23 cellular contexts compared by ENCODE assay signal in the genomic region with DNA sequence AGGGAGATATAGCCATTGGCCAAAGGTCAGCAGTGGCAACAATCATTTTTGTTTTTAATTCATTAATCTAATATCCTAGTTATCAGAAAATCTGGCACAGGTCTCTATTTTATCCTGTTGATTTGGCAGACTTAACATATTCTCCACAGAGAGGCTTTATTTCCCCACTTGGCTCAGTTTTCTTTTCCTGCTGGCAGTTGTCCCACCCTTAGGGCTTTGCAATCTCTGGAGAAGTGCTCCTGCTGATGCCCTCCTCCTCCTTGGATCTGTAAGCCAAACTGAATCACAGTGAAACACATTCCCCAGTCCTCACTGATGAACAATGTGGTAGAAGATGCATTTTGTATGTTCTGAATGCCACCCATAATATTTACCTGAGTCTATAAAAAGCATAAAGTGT.
DNase-seq lines count a peak whose midpoint lies in the region; ATAC-seq, FAIRE-seq and TF ChIP-seq lines count a peak whose summit lies in the region.
"Had no signal": no experiment of that assay in that cellular context is flagged by ENCODE, and none has a peak within 500 bp of the region (broad histone marks: within the 10 kb centered on the region; RNA-seq: fewer than 3 reads in every experiment).

No MANE protein-coding gene starts in this region.

- H3K36me3 ChIP-seq in DND-41 (ENCODE audit: insufficient read depth, low read length) = peaks cover 4% of the 10 kb centered on the region; the same call in 1 of the 2 replicates
- no peaks in the 10 kb centered on the region for H3K36me3 ChIP-seq in SJCRH30

- no peaks in the 10 kb centered on the region for H3K79me2 ChIP-seq in DND-41 (ENCODE audit: insufficient read depth, low read length)
- no peaks in the 10 kb centered on the region for H3K79me2 ChIP-seq in H9 (ENCODE audit: insufficient read depth, low read length)

- no peak overlapping the region for H2BK5ac ChIP-seq in H9 (ENCODE audit: insufficient read length, low read length)

- H4K5ac ChIP-seq in H9 (ENCODE audit: insufficient read length, low read depth, low read length) = no peak overlapping the region

- peaks cover 13% of the 10 kb centered on the region for H3K9me3 ChIP-seq in DND-41 (ENCODE audit: insufficient read depth, low read length, severe bottlenecking)
- H3K9me3 ChIP-seq in SJCRH30 (replicated peaks) = no peaks in the 10 kb centered on the region
- H3K9me3 ChIP-seq in H9 (ENCODE audit: control insufficient read depth, low read depth, low read length) = peaks cover 9% of the 10 kb centered on the region
- H3K9me3 ChIP-seq: SK-N-SH had no signal

- H3K4me2 ChIP-seq in DND-41 (ENCODE audit: insufficient read depth, low read length) = no peak overlapping the region
- H3K4me2 ChIP-seq in H9 (ENCODE audit: insufficient read depth, insufficient read length, low read length) = no peak overlapping the region
- H3K4me2 ChIP-seq: GM23338, SK-N-SH had no signal

- H3K9ac ChIP-seq in DND-41 (ENCODE audit: low read depth, low read length) (no peak overlapping the region), H9 (ENCODE audit: extremely low read depth, insufficient read length, low read length) (no peak overlapping the region)
- H3K9ac ChIP-seq: SK-N-SH had no signal

- no peak for DNase-seq in DND-41
- DNase-seq in cerebellum (ENCODE audit: low spot score) = peak; percentile 71
- peak; percentile 33 for DNase-seq in myocyte (ENCODE audit: low read depth)
- DNase-seq in SJCRH30 = no peak
- no peak for DNase-seq in frontal cortex (ENCODE audit: low spot score in 2 of 2)
- no peak for DNase-seq in H9
- DNase-seq: ACHN, AML-193, DMS 273 treated with DMSO at 0.1 percent for 48 hours, GF-D8, NCI-H1092 treated with DMSO at 0.1 percent for 48 hours, NCI-H146, NCI-H2081, NCI-H510A treated with DMSO at 0.1 percent for 48 hours, NCI-H774, OCI-M1, SHP77, SK-N-SH had no signal

- H3T11ph ChIP-seq in H9 (ENCODE audit: low read length) = no peak overlapping the region

- H3K27ac ChIP-seq in DND-41 (ENCODE audit: low read length) = no peak overlapping the region
- peak overlapping the region; percentile 49 for H3K27ac ChIP-seq in VCaP
- H3K27ac ChIP-seq in SJCRH30 = no peak overlapping the region
- no peak overlapping the region for H3K27ac ChIP-seq in H9 (ENCODE audit: insufficient read length, low read depth, low read length)

- no peak for FAIRE-seq in frontal cortex (lab: Jason Lieb, UNC)

- H2AFZ ChIP-seq in DND-41 (ENCODE audit: low read depth, low read length) (0 out of 2 replicates have a peak overlapping the region, but pooled peaks have one; percentile 42), H9 (ENCODE audit: low read length) (no peak overlapping the region)
- H2AFZ ChIP-seq: GM23338 had no signal

- no peak overlapping the region for H4K8ac ChIP-seq in H9 (replicated peaks; ENCODE audit: insufficient read length, low read depth, low read length)

- H3K4me3 Mint-ChIP-seq in H9 = no peak overlapping the region
- H3K4me3 Mint-ChIP-seq: CD14-positive monocyte, GM23338 had no signal

- H3K4me1 ChIP-seq in DND-41 (ENCODE audit: insufficient read depth, low read length) (no peaks in the 10 kb centered on the region), SJCRH30 (no peaks in the 10 kb centered on the region), H9 (ENCODE audit: insufficient read depth, low read length) (no peaks in the 10 kb centered on the region)

- H2BK20ac ChIP-seq in H9 (ENCODE audit: low read depth, low read length, poor library complexity, severe bottlenecking) = no peak overlapping the region

- no peak overlapping the region for H3K23ac ChIP-seq in H9 (ENCODE audit: insufficient read length, low read depth, low read length)

- no peak overlapping the region for H3K18ac ChIP-seq in H9 (ENCODE audit: insufficient read length, low read depth, low read length)

- H3K36me3 Mint-ChIP-seq in H9 (ENCODE audit: insufficient read depth in 1 of 3, low read depth in 3 of 3) = peaks cover 20 to 29% (median 26%) of the 10 kb centered on the region in 3 experiments
- H3K36me3 Mint-ChIP-seq: CD14-positive monocyte had no signal

- no peak for TF ChIP-seq CTCF in DND-41 (IDR thresholded peaks at IDR 0.05; ENCODE audit: borderline replicate concordance, extremely low read depth, low read length, poor library complexity, severe bottlenecking)
- TF ChIP-seq CTCF in VCaP (conservative IDR thresholded peaks at IDR 0.05) = no peak
- TF ChIP-seq CTCF in H9 (conservative IDR thresholded peaks at IDR 0.05) = no peak

- no peak overlapping the region for H2BK15ac ChIP-seq in H9 (ENCODE audit: low read depth, low read length)

- H3K9me3 Mint-ChIP-seq in H9 = peaks cover 22 to 25% of the 10 kb centered on the region in 2 experiments

- H3K79me1 ChIP-seq in H9 (ENCODE audit: insufficient read depth, low read depth, low read length, poor library complexity, severe bottlenecking) = no peaks in the 10 kb centered on the region

- no peak overlapping the region for H2BK120ac ChIP-seq in H9 (ENCODE audit: low read depth, low read length, poor library complexity, severe bottlenecking)

- H2BK12ac ChIP-seq in H9 (ENCODE audit: insufficient read length, low read depth, low read length) = no peak overlapping the region

- H3K27ac Mint-ChIP-seq in H9 = no peak overlapping the region; a peak in 1 of 7 replicates
- H3K27ac Mint-ChIP-seq: CD14-positive monocyte, GM23338 had no signal

- H3K27me3 Mint-ChIP-seq in H9 (ENCODE audit: low read depth) = no peaks in the 10 kb centered on the region; the same call in 1 of the 2 replicates

- no peak overlapping the region for H4K91ac ChIP-seq in H9 (ENCODE audit: insufficient read length, low read depth, low read length)

- H2AK5ac ChIP-seq in H9 (ENCODE audit: insufficient read length, low read length) = no peak overlapping the region

- H4K20me1 ChIP-seq in DND-41 (ENCODE audit: insufficient read depth, low read length) (no peaks in the 10 kb centered on the region), H9 (ENCODE audit: control insufficient read depth, insufficient read depth, insufficient read length) (no peaks in the 10 kb centered on the region)

- H3K4ac ChIP-seq in H9 (ENCODE audit: low read depth, low read length) = no peak overlapping the region

- H3K27me3 ChIP-seq in DND-41 (ENCODE audit: insufficient read depth, low read length, poor library complexity) (no peaks in the 10 kb centered on the region), SJCRH30 (no peaks in the 10 kb centered on the region), H9 (ENCODE audit: insufficient read depth, low read length) (no peaks in the 10 kb centered on the region)

- ATAC-seq in DND-41 (ENCODE audit: insufficient read depth, low read depth) (no peak), GM18868 (IDR thresholded peaks at IDR 0.05; ENCODE audit: unreplicated experiment) (no peak)
- ATAC-seq: GM23338, HCT116 had no signal

- no peaks in the 10 kb centered on the region for H3K4me1 Mint-ChIP-seq in H9
- H3K4me1 Mint-ChIP-seq: CD14-positive monocyte, GM23338 had no signal

- no peak overlapping the region for H3K56ac ChIP-seq in H9 (ENCODE audit: insufficient read length, low read depth, low read length)

- H3K14ac ChIP-seq in H9 (ENCODE audit: insufficient read depth, low read length) = no peak overlapping the region

- no peaks in the 10 kb centered on the region for H3K23me2 ChIP-seq in H9 (ENCODE audit: insufficient read length, low read depth, low read length, poor library complexity, severe bottlenecking)

- H3K4me3 ChIP-seq in DND-41 (ENCODE audit: low read depth in 1 of 2, low read length in 2 of 2) (no peak overlapping the region), SJCRH30 (no peak overlapping the region)
- H3K4me3 ChIP-seq: GM23338 had no signal

Comparison
In these comparisons a context has a peak if more than half of its experiments do, and no peak if none do; other contexts are left out.
1. DNase-seq: peak in cerebellum (single experiment) and myocyte (single experiment); none in DND-41 (single experiment), SJCRH30 (0 of 2), frontal cortex (0 of 2) and H9 (single experiment).